In the genomic region with DNA sequence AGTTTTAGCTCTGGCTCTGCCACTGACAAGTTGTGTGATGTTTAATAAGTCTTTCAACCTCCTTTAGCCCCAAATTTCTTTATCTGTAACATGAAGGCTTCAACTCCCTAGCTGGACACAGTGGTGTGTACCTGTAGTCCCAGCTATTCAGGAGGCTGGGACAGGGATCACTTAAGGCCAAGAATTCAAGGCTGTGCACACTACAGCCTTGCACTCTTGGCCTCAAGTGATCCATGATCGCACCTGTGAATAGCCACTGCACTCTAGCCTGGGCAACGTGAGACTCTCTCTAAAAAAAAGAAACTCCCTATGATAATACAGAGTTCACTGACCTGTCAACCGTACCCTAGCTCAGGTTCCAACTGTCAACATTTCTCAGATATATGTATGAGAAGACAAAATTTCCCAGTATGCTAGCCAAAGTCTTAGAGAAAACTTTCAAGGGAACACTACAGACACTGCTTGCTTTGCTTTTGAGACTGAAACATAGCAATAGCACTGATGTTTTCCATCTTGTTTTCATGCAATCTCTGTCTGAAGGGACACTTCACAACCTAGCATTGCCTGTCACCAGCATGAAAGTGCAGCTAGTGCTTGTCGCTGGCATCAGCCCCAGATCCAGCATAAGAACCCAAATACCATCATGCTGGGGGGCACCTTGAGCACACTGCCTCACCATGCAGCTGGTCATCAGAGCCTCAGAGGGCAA, we compare ENCODE assay signal across 1 cellular context.
TF ChIP-seq lines count a peak whose summit lies in the region.

No MANE protein-coding gene starts in this region.

TF ChIP-seq in GM23338, 12 proteins besides CTCF, POLR2A, EP300 and RAD21 (continued from another document):
- TF ChIP-seq ZNF462 (CRISPR knock-in tag; IDR thresholded peaks at IDR 0.05) (no peak), ETS1 (IDR thresholded peaks at IDR 0.05) (no peak), STAT1 (IDR thresholded peaks at IDR 0.05; ENCODE audit: unreplicated experiment) (no peak), NANOG (IDR thresholded peaks at IDR 0.05; ENCODE audit: borderline replicate concordance) (no peak), ZNF114 (CRISPR knock-in tag; IDR thresholded peaks at IDR 0.05) (no peak)
- TF ChIP-seq, protein P1, sequence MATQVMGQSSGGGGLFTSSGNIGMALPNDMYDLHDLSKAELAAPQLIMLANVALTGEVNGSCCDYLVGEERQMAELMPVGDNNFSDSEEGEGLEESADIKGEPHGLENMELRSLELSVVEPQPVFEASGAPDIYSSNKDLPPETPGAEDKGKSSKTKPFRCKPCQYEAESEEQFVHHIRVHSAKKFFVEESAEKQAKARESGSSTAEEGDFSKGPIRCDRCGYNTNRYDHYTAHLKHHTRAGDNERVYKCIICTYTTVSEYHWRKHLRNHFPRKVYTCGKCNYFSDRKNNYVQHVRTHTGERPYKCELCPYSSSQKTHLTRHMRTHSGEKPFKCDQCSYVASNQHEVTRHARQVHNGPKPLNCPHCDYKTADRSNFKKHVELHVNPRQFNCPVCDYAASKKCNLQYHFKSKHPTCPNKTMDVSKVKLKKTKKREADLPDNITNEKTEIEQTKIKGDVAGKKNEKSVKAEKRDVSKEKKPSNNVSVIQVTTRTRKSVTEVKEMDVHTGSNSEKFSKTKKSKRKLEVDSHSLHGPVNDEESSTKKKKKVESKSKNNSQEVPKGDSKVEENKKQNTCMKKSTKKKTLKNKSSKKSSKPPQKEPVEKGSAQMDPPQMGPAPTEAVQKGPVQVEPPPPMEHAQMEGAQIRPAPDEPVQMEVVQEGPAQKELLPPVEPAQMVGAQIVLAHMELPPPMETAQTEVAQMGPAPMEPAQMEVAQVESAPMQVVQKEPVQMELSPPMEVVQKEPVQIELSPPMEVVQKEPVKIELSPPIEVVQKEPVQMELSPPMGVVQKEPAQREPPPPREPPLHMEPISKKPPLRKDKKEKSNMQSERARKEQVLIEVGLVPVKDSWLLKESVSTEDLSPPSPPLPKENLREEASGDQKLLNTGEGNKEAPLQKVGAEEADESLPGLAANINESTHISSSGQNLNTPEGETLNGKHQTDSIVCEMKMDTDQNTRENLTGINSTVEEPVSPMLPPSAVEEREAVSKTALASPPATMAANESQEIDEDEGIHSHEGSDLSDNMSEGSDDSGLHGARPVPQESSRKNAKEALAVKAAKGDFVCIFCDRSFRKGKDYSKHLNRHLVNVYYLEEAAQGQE (IDR thresholded peaks at IDR 0.05; ENCODE audit: unreplicated experiment): no peak
TF ChIP-seq in GM23338: peak in this region for 0.
